Comparison of ENCODE assay signal across 9 cellular contexts in genomic region chr20:5691918-5692618, GRCh38. TPM values are rescaled to one million over a fixed set of nuclear protein-coding genes. Genes with fewer than 3 reads are reported as not detected.
DNase-seq lines count a peak whose midpoint lies in the region; ATAC-seq and FAIRE-seq lines count a peak whose summit lies in the region.
"Had no signal": no experiment of that assay in that cellular context is flagged by ENCODE, and none has a peak within 500 bp of the region (broad histone marks: within the 10 kb centered on the region; RNA-seq: fewer than 3 reads in every experiment).

No MANE protein-coding gene starts in this region.

- no peak for FAIRE-seq in frontal cortex (lab: Jason Lieb, UNC)

- ATAC-seq in GM19372 (IDR thresholded peaks at IDR 0.05; ENCODE audit: low read depth, unreplicated experiment), result peak; percentile 95
- peak; percentile 99 for ATAC-seq in HG03095 (IDR thresholded peaks at IDR 0.05; ENCODE audit: unreplicated experiment)

- DNase-seq in COLO668 (lab: John Stamatoyannopoulos, UW; ENCODE audit: unreplicated experiment) (peak; percentile 95), NCI-H2196 treated with DMSO at 0.1 percent for 48 hours (lab: John Stamatoyannopoulos, UW; ENCODE audit: unreplicated experiment) (peak; percentile 89), inferior parietal cortex (ENCODE audit: extremely low spot score) (no peak), AML-193 (lab: John Stamatoyannopoulos, UW) (no peak), frontal cortex (ENCODE audit: low spot score in 2 of 2) (no peak), ureter (ENCODE audit: low spot score) (no peak)
- DNase-seq: CD4-positive, alpha-beta T cell had no signal

RNA-seq across cellular contexts. Expression of gene SHLD1, which starts 58.1 kb away (rescaled TPM):
- 6.1 TPM for total RNA-seq in frontal cortex
- total RNA-seq in ureter, result 13.9 TPM

Comparison
In these comparisons a context has a peak if more than half of its experiments do, and no peak if none do; other contexts are left out.
1. DNase-seq: peak in COLO668 (single experiment) and NCI-H2196 treated with DMSO at 0.1 percent for 48 hours (single experiment); none in inferior parietal cortex (single experiment), AML-193 (0 of 2), frontal cortex (0 of 2) and ureter (single experiment).